Comparison of ENCODE assay signal across 1 cellular context in the genomic region with DNA sequence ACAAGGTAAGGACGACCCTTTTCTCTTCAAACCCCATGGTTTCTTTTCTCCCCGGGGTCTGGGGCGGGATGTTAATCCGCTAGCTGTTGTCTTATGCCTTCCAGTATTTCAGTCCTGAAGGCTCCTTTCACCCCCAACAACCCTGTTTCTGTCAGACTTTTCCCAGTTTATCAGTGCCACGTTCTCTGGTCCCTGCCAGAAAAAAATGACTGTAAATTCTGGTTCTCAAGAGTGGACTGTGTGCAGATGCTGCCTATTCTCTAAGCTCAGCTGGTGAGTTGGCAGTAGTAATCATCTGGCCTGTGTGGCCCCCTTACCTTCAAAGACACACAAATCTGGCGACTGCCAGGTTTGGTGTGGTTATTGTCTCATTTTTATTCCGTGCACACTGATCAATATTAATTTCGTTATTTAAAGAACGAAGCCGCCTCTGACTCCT.
TF ChIP-seq lines count a peak whose summit lies in the region.

No MANE protein-coding gene starts in this region.

TF ChIP-seq in WTC11, 78 proteins besides CTCF, POLR2A, EP300 and RAD21 (continued from another document):
- TF ChIP-seq, protein P1, sequence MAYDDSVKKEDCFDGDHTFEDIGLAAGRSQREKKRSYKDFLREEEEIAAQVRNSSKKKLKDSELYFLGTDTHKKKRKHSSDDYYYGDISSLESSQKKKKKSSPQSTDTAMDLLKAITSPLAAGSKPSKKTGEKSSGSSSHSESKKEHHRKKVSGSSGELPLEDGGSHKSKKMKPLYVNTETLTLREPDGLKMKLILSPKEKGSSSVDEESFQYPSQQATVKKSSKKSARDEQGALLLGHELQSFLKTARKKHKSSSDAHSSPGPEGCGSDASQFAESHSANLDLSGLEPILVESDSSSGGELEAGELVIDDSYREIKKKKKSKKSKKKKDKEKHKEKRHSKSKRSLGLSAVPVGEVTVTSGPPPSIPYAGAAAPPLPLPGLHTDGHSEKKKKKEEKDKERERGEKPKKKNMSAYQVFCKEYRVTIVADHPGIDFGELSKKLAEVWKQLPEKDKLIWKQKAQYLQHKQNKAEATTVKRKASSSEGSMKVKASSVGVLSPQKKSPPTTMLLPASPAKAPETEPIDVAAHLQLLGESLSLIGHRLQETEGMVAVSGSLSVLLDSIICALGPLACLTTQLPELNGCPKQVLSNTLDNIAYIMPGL (CRISPR knock-in tag; IDR thresholded peaks at IDR 0.05) = no peak
- TF ChIP-seq, protein P2, sequence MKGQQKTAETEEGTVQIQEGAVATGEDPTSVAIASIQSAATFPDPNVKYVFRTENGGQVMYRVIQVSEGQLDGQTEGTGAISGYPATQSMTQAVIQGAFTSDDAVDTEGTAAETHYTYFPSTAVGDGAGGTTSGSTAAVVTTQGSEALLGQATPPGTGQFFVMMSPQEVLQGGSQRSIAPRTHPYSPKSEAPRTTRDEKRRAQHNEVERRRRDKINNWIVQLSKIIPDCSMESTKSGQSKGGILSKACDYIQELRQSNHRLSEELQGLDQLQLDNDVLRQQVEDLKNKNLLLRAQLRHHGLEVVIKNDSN (CRISPR knock-in tag; IDR thresholded peaks at IDR 0.05) = no peak
